ENCODE assay signal across 13 cellular contexts in genomic region chr16:80997964-80998620, GRCh38. TPM values are rescaled to one million over a fixed set of nuclear protein-coding genes. Genes with fewer than 3 reads are reported as not detected.
DNase-seq lines count a peak whose midpoint lies in the region; ATAC-seq and TF ChIP-seq lines count a peak whose summit lies in the region.
"Had no signal": no experiment of that assay in that cellular context is flagged by ENCODE, and none has a peak within 500 bp of the region (broad histone marks: within the 10 kb centered on the region; RNA-seq: fewer than 3 reads in every experiment).

No MANE protein-coding gene starts in this region.

- peaks cover 72% of the 10 kb centered on the region for H3K4me1 Mint-ChIP-seq in Calu3 (ENCODE audit: low read depth, unreplicated experiment)
- H3K4me1 Mint-ChIP-seq in effector memory CD8-positive, alpha-beta T cell (ENCODE audit: low read depth in 2 of 2), result peaks cover 37 to 54% of the 10 kb centered on the region in 2 donors

- H3K27ac Mint-ChIP-seq in Calu3 (ENCODE audit: unreplicated experiment), result peak overlapping the region; percentile 21
- peak overlapping the region; percentile 94 to 97 for H3K27ac Mint-ChIP-seq in effector memory CD8-positive, alpha-beta T cell

- H3K27me3 ChIP-seq in OCI-LY1 (ENCODE audit: insufficient read depth, low read length) (no peaks in the 10 kb centered on the region), psoas muscle (ENCODE audit: insufficient read depth in 3 of 3, low read length in 2 of 3) (no peaks in the 10 kb centered on the region)
- H3K27me3 ChIP-seq: dorsolateral prefrontal cortex, gastrocnemius medialis had no signal

- H3K9me3 Mint-ChIP-seq in Calu3 (ENCODE audit: low read depth, unreplicated experiment), result no peaks in the 10 kb centered on the region
- H3K9me3 Mint-ChIP-seq in effector memory CD8-positive, alpha-beta T cell, result no peaks in the 10 kb centered on the region

- peaks cover 19% of the 10 kb centered on the region for H3K36me3 Mint-ChIP-seq in Calu3 (ENCODE audit: insufficient read depth, unreplicated experiment)
- peaks cover 6% of the 10 kb centered on the region for H3K36me3 Mint-ChIP-seq in effector memory CD8-positive, alpha-beta T cell (ENCODE audit: insufficient read depth)

- no peaks in the 10 kb centered on the region for H3K9me2 ChIP-seq in OCI-LY1 (ENCODE audit: low read depth, low read length)

- BruUV-seq in Calu3 (replicated peaks; lab: Mats Ljungman, UMichigan), result no TSS peak

- H3K27ac ChIP-seq in OCI-LY1 (ENCODE audit: low read depth, low read length, poor library complexity, severe bottlenecking) (peak overlapping the region; percentile 24), psoas muscle (no peak overlapping the region)
- H3K27ac ChIP-seq: gastrocnemius medialis, KMS-11, parathyroid adenoma, WERI-Rb-1 had no signal

- peak overlapping the region; percentile 65 for H3K4me2 ChIP-seq in OCI-LY1 (ENCODE audit: low read length)
- H3K4me2 ChIP-seq: KMS-11 had no signal

- intact Hi-C loops in Calu3 (cut with micrococcal nuclease; ENCODE audit: unreplicated experiment) (no loop called here), psoas muscle (cut with DNase I) (no loop called here), cardiac septum (cut with DNase I) (no loop called here)

- ATAC-seq in effector memory CD8-positive, alpha-beta T cell (replicated peaks), result no peak
- no peak for ATAC-seq in psoas muscle
- no peak for ATAC-seq in HG03097 (IDR thresholded peaks at IDR 0.05; ENCODE audit: low FRiP score, unreplicated experiment)
- ATAC-seq: gastrocnemius medialis had no signal

- H3F3A ChIP-seq in OCI-LY1 (ENCODE audit: insufficient read depth, low read length), result no peaks in the 10 kb centered on the region

- H3K9me3 ChIP-seq in OCI-LY1 (ENCODE audit: low read length) (no peaks in the 10 kb centered on the region), psoas muscle (no peaks in the 10 kb centered on the region)
- H3K9me3 ChIP-seq: gastrocnemius medialis had no signal

- DNase-seq in Calu3 (no peak), psoas muscle (no peak), OCI-M1 (lab: John Stamatoyannopoulos, UW) (no peak), cardiac septum (ENCODE audit: low spot score) (no peak)
- no peak for DNase-seq in effector memory CD8-positive, alpha-beta T cell
- DNase-seq: DMS79 treated with DMSO at 0.1 percent for 48 hours, dorsolateral prefrontal cortex, gastrocnemius medialis, WERI-Rb-1 had no signal

- peaks cover 4% of the 10 kb centered on the region; the same call in 1 of the 2 replicates for H3K36me3 ChIP-seq in OCI-LY1 (ENCODE audit: insufficient read depth, low read length)
- no peaks in the 10 kb centered on the region for H3K36me3 ChIP-seq in psoas muscle (ENCODE audit: insufficient read depth in 1 of 2, low read depth in 1 of 2)
- H3K36me3 ChIP-seq: gastrocnemius medialis, WERI-Rb-1 had no signal

- peak overlapping the region; percentile 53; the same call in 1 of the 2 replicates for H3K9ac ChIP-seq in OCI-LY1 (ENCODE audit: low read length)
- H3K9ac ChIP-seq: KMS-11, parathyroid adenoma had no signal

- 92 to 94% (median 92%) methylated on average over 7 of the region's 7 CpGs for WGBS in psoas muscle, 3 donors

- CTCF ChIA-PET in Calu3 (lab: Charles Lee), result interaction anchor here (0.6 to 1.8 kb wide), 3 partner anchors 23 to 152 kb away, joined by 4 read pairs; no protein-coding TSS in a partner anchor

- H3K79me2 ChIP-seq in OCI-LY1 (ENCODE audit: insufficient read depth, low read length), result peaks cover 68% of the 10 kb centered on the region

- no peaks in the 10 kb centered on the region for H4K20me1 ChIP-seq in OCI-LY1 (ENCODE audit: insufficient read depth, low read length)

- H3K4me3 Mint-ChIP-seq in Calu3 (ENCODE audit: low read depth, unreplicated experiment), result peak overlapping the region; percentile 27
- peak overlapping the region; percentile 84 to 94 for H3K4me3 Mint-ChIP-seq in effector memory CD8-positive, alpha-beta T cell

- H3K4me3 ChIP-seq in OCI-LY1 (ENCODE audit: low read depth, low read length, poor library complexity, severe bottlenecking), result no peak overlapping the region
- peak overlapping the region; percentile 25 for H3K4me3 ChIP-seq in psoas muscle
- H3K4me3 ChIP-seq: gastrocnemius medialis had no signal

- H2AFZ ChIP-seq in OCI-LY1 (ENCODE audit: low read length), result no peak overlapping the region
- H2AFZ ChIP-seq: parathyroid adenoma had no signal

- H3K4me1 ChIP-seq in OCI-LY1 (ENCODE audit: insufficient read depth, low read length, severe bottlenecking), result peaks cover 21% of the 10 kb centered on the region
- no peaks in the 10 kb centered on the region for H3K4me1 ChIP-seq in psoas muscle
- H3K4me1 ChIP-seq: parathyroid adenoma had no signal

- H3K27me3 Mint-ChIP-seq in Calu3 (ENCODE audit: unreplicated experiment), result no peaks in the 10 kb centered on the region
- no peaks in the 10 kb centered on the region for H3K27me3 Mint-ChIP-seq in effector memory CD8-positive, alpha-beta T cell

- TF ChIP-seq CTCF in Calu3 (IDR thresholded peaks at IDR 0.05; ENCODE audit: unreplicated experiment) (no peak), OCI-LY1 (IDR thresholded peaks at IDR 0.05; ENCODE audit: low read length) (no peak), psoas muscle (IDR thresholded peaks at IDR 0.05) (no peak)

RNA-seq across cellular contexts. Expression of gene CMC2, which starts 8.6 kb away (rescaled TPM):
- total RNA-seq in Calu3 (2022) (111 and 123 TPM in 2 replicates), psoas muscle (100 to 1,000 TPM in 1 of 4 donors, 10 to 100 TPM in 3; 58.8 to 121 (median 81.9) TPM), cardiac septum (112 TPM)
- polyA plus RNA-seq in psoas muscle, result 100 to 1,000 TPM; 257 to 334 (median 299) TPM

RNA-seq across cellular contexts. Expression of gene CENPN, which starts 8.9 kb away (rescaled TPM):
- 72.2 and 81.5 TPM in 2 replicates for total RNA-seq in Calu3 (2022)
- 1 to 10 TPM; 2.9 to 8.4 (median 7.9) TPM for total RNA-seq in psoas muscle
- polyA plus RNA-seq in psoas muscle, result 10 to 100 TPM in 1 of 3 donors, 1 to 10 TPM in 2; 3.8 to 20.6 (median 4.5) TPM
- total RNA-seq in cardiac septum, result 10.0 TPM

RNA-seq across cellular contexts. Expression of gene ATMIN, which starts 37.5 kb away (rescaled TPM):
- total RNA-seq in Calu3 (2022) (61.3 and 64.3 TPM in 2 replicates), psoas muscle (10 to 100 TPM; 26.5 to 33.5 (median 28.4) TPM), cardiac septum (26.0 TPM)
- 10 to 100 TPM; 20.0 to 43.2 (median 28.8) TPM for polyA plus RNA-seq in psoas muscle
